In the genomic region with DNA sequence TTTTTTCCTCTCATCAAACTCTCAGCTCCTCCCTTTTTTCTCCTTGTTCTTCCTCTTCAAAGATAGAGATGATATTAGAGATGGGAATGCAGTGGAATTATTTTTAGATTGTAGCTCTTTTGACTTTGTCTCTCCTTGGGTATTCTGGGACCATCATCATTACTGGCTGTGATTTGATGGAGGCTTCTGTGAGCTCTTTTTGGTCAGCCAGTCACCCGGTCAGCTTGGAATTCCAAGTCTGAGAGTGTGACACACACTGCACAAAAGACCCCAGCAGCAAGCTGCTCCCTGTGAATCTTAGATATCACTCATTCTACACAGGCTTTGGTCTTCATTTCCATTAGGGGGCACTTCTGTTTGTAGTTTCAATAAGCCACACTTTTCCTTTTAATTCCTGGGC, we compare ENCODE assay signal across 25 cellular contexts.
"Had no signal": no experiment of that assay in that cellular context is flagged by ENCODE, and none has a peak within 500 bp of the region (broad histone marks: within the 10 kb centered on the region; RNA-seq: fewer than 3 reads in every experiment).

No MANE protein-coding gene starts in this region.

- H3K27me3 ChIP-seq: colonic mucosa, gastrocnemius medialis, heart left ventricle, right lobe of liver, suprapubic skin, transverse colon, vagina had no signal

- H3K9ac ChIP-seq: parathyroid adenoma had no signal

- H3K4me3 ChIP-seq: colonic mucosa, gastrocnemius medialis, heart left ventricle, lower lobe of right lung, right lobe of liver, smooth muscle cell, suprapubic skin, transverse colon, vagina had no signal

- H3K4me1 ChIP-seq: colonic mucosa, gastrocnemius medialis, heart left ventricle, lower lobe of right lung, parathyroid adenoma, suprapubic skin, transverse colon, vagina had no signal

- H2AFZ ChIP-seq: parathyroid adenoma had no signal

- H3K79me2 ChIP-seq: parathyroid adenoma had no signal

- H3K27ac ChIP-seq: colonic mucosa, epithelial cell of prostate, gastrocnemius medialis, heart left ventricle, lower lobe of right lung, parathyroid adenoma, right lobe of liver, suprapubic skin, transverse colon, vagina had no signal

- H3K36me3 ChIP-seq: colonic mucosa, gastrocnemius medialis, heart left ventricle, lower lobe of right lung, right lobe of liver, suprapubic skin, transverse colon, vagina had no signal

- H3K4me2 ChIP-seq: smooth muscle cell had no signal

- ATAC-seq: esophagus mucosa; gastrocnemius medialis; heart left ventricle; left colon; left ventricle myocardium superior; lower lobe of right lung; naive thymus-derived CD8-positive, alpha-beta T cell; right lobe of liver; stimulated activated naive CD8-positive, alpha-beta T cell treated with anti-CD3 and anti-CD28 coated beads, Interleukin-15, amount 100 ng/mL, for 72 hours had no signal

- H3K9me3 ChIP-seq: colonic mucosa, gastrocnemius medialis, heart left ventricle, lower lobe of right lung, right lobe of liver, suprapubic skin, transverse colon, vagina had no signal

- DNase-seq: colonic mucosa; effector CD8-positive, alpha-beta T cell; endodermal cell; foreskin fibroblast; gastrocnemius medialis; heart left ventricle; hippocampal formation; left colon; left ventricle myocardium superior; lower lobe of right lung; naive thymus-derived CD8-positive, alpha-beta T cell; right lobe of liver; stimulated activated CD4-positive, alpha-beta T cell treated with anti-CD3 and anti-CD28 coated beads, Interleukin-12 subunit alpha, Interleukin-12 subunit beta, amount 100 ng/mL, for 4 hours; stimulated activated CD4-positive, alpha-beta T cell treated with anti-CD3 and anti-CD28 coated beads, Interleukin-1b, Interleukin-23, amount 100 ng/mL, for 48 hours; stimulated activated CD4-positive, alpha-beta T cell treated with anti-CD3 and anti-CD28 coated beads, Interleukin-4, amount 100 ng/mL, for 1 hour; stimulated activated CD8-positive, alpha-beta memory T cell treated with anti-CD3 and anti-CD28 coated beads, Interleukin-4, amount 100 ng/mL, for 48 hours; stimulated activated naive CD4-positive, alpha-beta T cell; stimulated activated naive CD8-positive, alpha-beta T cell treated with anti-CD3 and anti-CD28 coated beads, Interleukin-15, amount 100 ng/mL, for 72 hours; transverse colon had no signal
